8 cellular contexts compared by ENCODE assay signal in the genomic region with DNA sequence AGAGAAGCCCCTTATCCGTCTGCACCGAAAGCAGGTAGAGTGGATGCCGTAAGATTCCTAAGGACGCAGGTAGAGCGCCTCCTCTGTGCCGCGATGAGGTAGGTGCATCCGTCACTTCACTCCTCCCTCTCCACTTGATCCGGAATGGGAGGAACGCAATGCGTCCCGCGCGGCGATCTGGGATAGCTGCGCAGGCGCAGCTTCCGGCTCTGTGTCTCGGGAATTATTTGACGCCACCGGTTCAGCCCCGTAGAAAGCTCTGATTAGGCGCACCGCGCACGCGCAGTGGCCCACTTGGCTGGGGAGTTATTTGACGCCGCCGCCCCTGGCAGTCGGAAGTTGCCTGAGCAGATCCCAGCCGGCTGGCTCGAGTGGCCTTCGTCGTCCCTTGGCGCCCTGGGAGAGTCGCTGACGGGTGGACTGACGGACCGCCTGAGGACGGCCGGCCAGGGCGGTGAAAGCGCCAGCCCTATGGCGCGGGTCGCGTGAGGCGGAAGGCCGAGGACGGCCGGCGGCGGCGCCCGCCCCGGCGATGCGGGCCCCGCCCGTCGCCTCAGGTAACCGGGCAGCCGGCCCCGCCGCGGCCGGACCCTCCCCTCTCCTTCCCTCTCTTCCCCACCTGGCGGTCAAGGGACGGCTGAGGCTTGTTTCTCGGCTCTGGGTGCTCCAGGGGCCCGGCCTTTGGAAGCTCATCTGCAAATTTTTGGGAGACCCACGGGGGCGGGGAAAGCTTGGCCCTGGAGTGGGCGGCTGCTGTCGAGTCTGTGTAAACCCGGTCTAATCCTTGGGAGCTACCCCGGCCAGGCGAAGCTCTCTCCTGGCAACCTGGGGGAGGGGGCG. TPM values are rescaled to one million over a fixed set of nuclear protein-coding genes. Genes with fewer than 3 reads are reported as not detected.
DNase-seq lines count a peak whose midpoint lies in the region; ATAC-seq and TF ChIP-seq lines count a peak whose summit lies in the region.

A gene (plus strand): TSS at position 331 of the 840 bp plus-strand sequence. CDS start 15,590 bp downstream, outside the sequence.

- H3K27ac ChIP-seq in lung (ENCODE audit: low read depth in 1 of 2, low read length in 1 of 2), result peak within 1 kb of the TSS; percentile 94 to 97

- no peaks in the 10 kb centered on the region for H3K9me3 ChIP-seq in lung (ENCODE audit: control insufficient read depth in 2 of 2, insufficient read depth in 1 of 2, low read length in 1 of 2)

- no peaks in the 10 kb centered on the region for H3K36me3 ChIP-seq in lung (ENCODE audit: control insufficient read depth in 2 of 2, insufficient read depth in 2 of 2, low read length in 2 of 2)

- ATAC-seq in lung (ENCODE audit: insufficient read depth, low FRiP score), result peak; percentile 92

- WGBS in lung, 2 donors, result 0% methylated on average over 55 to 80 of the region's 80 CpGs

- H3K4me1 ChIP-seq in lung (ENCODE audit: control insufficient read depth in 2 of 2, insufficient read depth in 2 of 2, low read length in 2 of 2), result peaks cover 4 to 15% of the 10 kb centered on the region in 2 donors

- no peaks in the 10 kb centered on the region for H3K27me3 ChIP-seq in lung (ENCODE audit: control insufficient read depth, insufficient read depth)

- TF ChIP-seq CTCF in GM20000 (IDR thresholded peaks at IDR 0.05; ENCODE audit: extremely low read depth, missing control alignments) (peak; percentile 26), lung (IDR thresholded peaks at IDR 0.05; ENCODE audit: control extremely low read depth, extremely low read depth) (peak; percentile 55)

- DNase-seq in COLO829 (ENCODE audit: low spot score) (peak; percentile 99), GM20000 (ENCODE audit: low spot score) (peak; percentile 98), HT-29 (ENCODE audit: low spot score) (peak; percentile 100), lung (ENCODE audit: low spot score) (peak; percentile 99)
- peak; percentile 98 for DNase-seq in NK-92 treated with Interleukin-12 subunit alpha and Interleukin-12 subunit beta, amount 100 ng/mL, for 24 hours (lab: John Stamatoyannopoulos, UW)
- DNase-seq in activated CD8-positive, alpha-beta memory T cell treated with anti-CD3 and anti-CD28 coated beads for 24 hours, result peak; percentile 99
- DNase-seq in effector CD8-positive, alpha-beta T cell (lab: John Stamatoyannopoulos, UW), result peak; percentile 98
- peak; percentile 95 to 98 (median 95) for DNase-seq in stimulated activated CD4-positive, alpha-beta T cell treated with anti-CD3 and anti-CD28 coated beads, TNF-alpha, amount 100 ng/mL, for 4 hours (ENCODE audit: low read depth in 3 of 3)

- H3K4me3 ChIP-seq in lung, result peak within 1 kb of the TSS; percentile 84

RNA-seq across cellular contexts. Expression of the gene that starts here (rescaled TPM):
- 18.4 and 20.0 TPM in 2 replicates for total RNA-seq in HT-29 (2014; rRNA removed; shearing (Covaris generic))
- total RNA-seq in lung, result 10 to 100 TPM; 30.5 to 58.5 TPM
- polyA plus RNA-seq in lung, result 10 to 100 TPM in 1 of 2 donors, 1 to 10 TPM in 1; 9.0 to 12.0 TPM

Comparison
In these comparisons a context has a peak if more than half of its experiments do, and no peak if none do; other contexts are left out.
1. Peak in every context shown above with its lines: DNase-seq, ATAC-seq, H3K4me3 ChIP-seq and H3K27ac ChIP-seq.